ENCODE assay signal across 7 cellular contexts in the genomic region with DNA sequence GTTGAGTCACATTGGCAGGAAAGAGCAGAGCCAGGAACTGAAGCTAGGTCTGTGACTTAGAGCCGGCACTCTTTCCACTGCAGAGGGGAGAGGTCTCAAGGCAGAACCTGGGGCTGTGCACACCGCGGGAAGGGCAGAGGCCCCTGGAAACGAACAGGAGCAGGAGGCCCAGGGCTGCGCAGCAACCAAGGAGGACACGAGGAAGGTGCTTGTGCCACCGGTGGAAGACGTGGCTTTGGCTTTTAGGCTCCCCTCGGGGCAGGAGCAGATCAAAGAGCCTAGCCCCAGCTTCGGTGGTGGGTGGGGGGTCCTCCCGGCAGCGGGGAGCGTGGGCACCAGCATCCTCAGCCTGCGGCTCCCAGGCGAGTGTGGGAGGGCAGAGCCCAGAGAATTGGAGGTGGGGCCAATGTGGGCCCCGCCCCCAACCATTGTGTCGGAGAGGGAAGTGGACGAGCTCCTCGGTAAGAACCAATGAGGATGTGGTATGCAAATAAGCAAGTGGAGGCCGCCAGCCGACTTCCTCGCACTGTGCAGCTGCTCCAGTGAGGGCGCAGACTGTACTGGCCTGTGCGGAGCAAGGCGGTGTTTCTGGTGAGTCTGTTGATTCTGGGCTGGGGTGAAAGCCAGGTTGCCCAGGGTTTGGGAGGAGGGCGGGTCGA. TPM values are rescaled to one million over a fixed set of nuclear protein-coding genes. Genes with fewer than 3 reads are reported as not detected.
DNase-seq lines count a peak whose midpoint lies in the region; ATAC-seq and TF ChIP-seq lines count a peak whose summit lies in the region.

A gene with protein sequence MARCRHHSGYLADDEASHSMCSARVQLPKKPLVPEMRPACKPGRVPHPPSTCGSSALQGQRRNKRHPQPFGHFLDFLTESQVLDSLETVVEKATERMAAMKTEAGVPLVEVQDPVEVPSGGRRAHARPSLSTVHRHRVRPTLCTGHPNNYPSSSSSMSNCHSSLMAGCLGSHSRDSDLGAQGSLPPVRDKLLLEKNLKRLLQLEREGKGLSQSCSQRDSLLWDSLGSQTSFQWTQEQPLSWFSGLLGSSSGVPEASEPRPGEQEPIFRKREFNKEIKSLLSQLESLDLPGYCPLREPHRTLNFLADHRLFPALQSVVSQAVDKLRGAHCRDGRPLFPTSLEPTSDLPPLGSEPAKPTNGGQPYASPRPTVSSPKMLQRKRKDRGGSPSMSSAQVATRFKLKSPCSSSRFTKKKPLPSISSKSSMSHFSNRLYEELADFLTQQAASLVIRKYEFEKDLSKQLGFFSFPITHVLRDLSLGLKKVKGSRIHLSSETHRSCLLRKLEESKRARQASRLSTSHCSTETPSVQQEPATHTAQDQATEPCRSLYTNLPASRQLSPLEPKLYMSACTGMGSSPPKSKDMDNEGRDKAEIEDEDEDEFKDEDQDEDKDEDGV (plus strand): TSS at position 524 of the 659 bp plus-strand sequence. CDS start 422 bp downstream, outside the sequence.

- POLR2A ChIA-PET in T-cell (lab: Charles Lee), result no interaction called here

- H3K9me3 ChIP-seq in hepatocyte (ENCODE audit: low read depth), result no peaks in the 10 kb centered on the region

- no peaks in the 10 kb centered on the region for H3K36me3 ChIP-seq in hepatocyte (replicated peaks; ENCODE audit: insufficient read depth, low read depth)

- in situ Hi-C loops in KBM-7 (cut with MboI; ENCODE audit: low pct_unique_long_range_greater_than_20kb, low sequenced_read_pairs), result no loop called here

- no peaks in the 10 kb centered on the region for H3K9me3 Mint-ChIP-seq in T-cell
- H3K9me3 Mint-ChIP-seq in activated naive CD8-positive, alpha-beta T cell treated with anti-CD3 and anti-CD28 coated beads, Interleukin-2, amount 50 U/mL, for 24 hours, result no peaks in the 10 kb centered on the region

- H3K27ac ChIP-seq in hepatocyte, result no peak within 1 kb of the TSS

- H3K4me3 Mint-ChIP-seq in T-cell, result peak within 1 kb of the TSS in 1 of 3 donors; percentile 6
- H3K4me3 Mint-ChIP-seq in activated naive CD8-positive, alpha-beta T cell treated with anti-CD3 and anti-CD28 coated beads, Interleukin-2, amount 50 U/mL, for 24 hours, result no peak within 1 kb of the TSS

- H3K27me3 ChIP-seq in hepatocyte, result no peaks in the 10 kb centered on the region

- H3K4me1 ChIP-seq in hepatocyte (ENCODE audit: insufficient read depth), result peaks cover 2% of the 10 kb centered on the region

- DNase-seq in KBM-7 (peak; percentile 95), T-cell (peak; percentile 26 to 67 (median 55)), NCI-H226 (no peak), hepatocyte (ENCODE audit: low spot score) (no peak)
- DNase-seq in activated naive CD8-positive, alpha-beta T cell treated with anti-CD3 and anti-CD28 coated beads, Interleukin-2, amount 50 U/mL, for 24 hours, result peak; percentile 61
- peak; percentile 37 to 41 for DNase-seq in stimulated activated CD8-positive, alpha-beta memory T cell treated with anti-CD3 and anti-CD28 coated beads, Interleukin-15, amount 100 ng/mL, for 4 hours (ENCODE audit: low read depth in 2 of 2)

- peak within 1 kb of the TSS in 1 of 2 donors; percentile 61 for H3K27ac Mint-ChIP-seq in T-cell
- peak within 1 kb of the TSS; percentile 77 for H3K27ac Mint-ChIP-seq in activated naive CD8-positive, alpha-beta T cell treated with anti-CD3 and anti-CD28 coated beads, Interleukin-2, amount 50 U/mL, for 24 hours

- no peak within 1 kb of the TSS for H3K4me2 ChIP-seq in hepatocyte

- no peak within 1 kb of the TSS for H2AFZ ChIP-seq in hepatocyte

- peaks cover 18 to 29% (median 20%) of the 10 kb centered on the region in 3 donors for H3K4me1 Mint-ChIP-seq in T-cell
- H3K4me1 Mint-ChIP-seq in activated naive CD8-positive, alpha-beta T cell treated with anti-CD3 and anti-CD28 coated beads, Interleukin-2, amount 50 U/mL, for 24 hours, result peaks cover 27% of the 10 kb centered on the region

- H3K9me2 ChIP-seq in hepatocyte (replicated peaks; ENCODE audit: insufficient read depth), result no peaks in the 10 kb centered on the region

- H4K20me1 ChIP-seq in hepatocyte (ENCODE audit: insufficient read depth, poor library complexity, severe bottlenecking), result peaks cover 10% of the 10 kb centered on the region

- H3K36me3 Mint-ChIP-seq in T-cell, result peaks cover 7% of the 10 kb centered on the region
- H3K36me3 Mint-ChIP-seq in activated naive CD8-positive, alpha-beta T cell treated with anti-CD3 and anti-CD28 coated beads, Interleukin-2, amount 50 U/mL, for 24 hours (ENCODE audit: low read depth), result peaks cover 11% of the 10 kb centered on the region

- ATAC-seq in T-cell (replicated peaks in 1 of 4) (peak; percentile 4 to 28 (median 11)), GM19395 (IDR thresholded peaks at IDR 0.05; ENCODE audit: unreplicated experiment) (no peak)
- peak; percentile 25 for ATAC-seq in activated naive CD8-positive, alpha-beta T cell treated with anti-CD3 and anti-CD28 coated beads, Interleukin-2, amount 50 U/mL, for 24 hours

- no peak within 1 kb of the TSS for H3K4me3 ChIP-seq in hepatocyte

- TF ChIP-seq CTCF in hepatocyte (IDR thresholded peaks at IDR 0.05; ENCODE audit: poor library complexity), result no peak

- peaks cover 17% of the 10 kb centered on the region for H3K79me2 ChIP-seq in hepatocyte

- H3K27me3 Mint-ChIP-seq in T-cell, result no peaks in the 10 kb centered on the region
- no peaks in the 10 kb centered on the region for H3K27me3 Mint-ChIP-seq in activated naive CD8-positive, alpha-beta T cell treated with anti-CD3 and anti-CD28 coated beads, Interleukin-2, amount 50 U/mL, for 24 hours

- CTCF ChIA-PET in T-cell (lab: Charles Lee), result interaction anchor here (0.5 to 3.1 kb wide), 3 partner anchors 10 to 14 kb away, joined by 3 to 33 read pairs (median 5); a partner anchor contains a TSS

- WGBS in hepatocyte (ENCODE audit: low lambda C conversion rate, missing lambda C conversion rate), result 90% methylated on average over 24 of the region's 27 CpGs

RNA-seq across cellular contexts. Expression of the gene that starts here (rescaled TPM):
- total RNA-seq in T-cell, result under 1 TPM in 4 of 5 donors, not detected in 1; 0.16 to 0.79 (median 0.66) TPM
- 0.20 and 0.30 TPM in 2 replicates for total RNA-seq in hepatocyte
- 1.3 and 1.5 TPM in 2 replicates for polyA plus RNA-seq in hepatocyte

Comparison
In these comparisons a context has a peak if more than half of its experiments do, and no peak if none do; other contexts are left out.
1. Peak in DNase-seq and ATAC-seq in T-cell; RNA of the gene not detected or under 1 TPM.
2. DNase-seq: peak in KBM-7 (single experiment), activated naive CD8-positive, alpha-beta T cell treated with anti-CD3 and anti-CD28 coated beads, Interleukin-2, amount 50 U/mL, for 24 hours (single experiment) and stimulated activated CD8-positive, alpha-beta memory T cell treated with anti-CD3 and anti-CD28 coated beads, Interleukin-15, amount 100 ng/mL, for 4 hours (2 of 2); none in NCI-H226 (single experiment) and hepatocyte (single experiment).